Comparison of ENCODE assay signal across 25 cellular contexts in the genomic region with DNA sequence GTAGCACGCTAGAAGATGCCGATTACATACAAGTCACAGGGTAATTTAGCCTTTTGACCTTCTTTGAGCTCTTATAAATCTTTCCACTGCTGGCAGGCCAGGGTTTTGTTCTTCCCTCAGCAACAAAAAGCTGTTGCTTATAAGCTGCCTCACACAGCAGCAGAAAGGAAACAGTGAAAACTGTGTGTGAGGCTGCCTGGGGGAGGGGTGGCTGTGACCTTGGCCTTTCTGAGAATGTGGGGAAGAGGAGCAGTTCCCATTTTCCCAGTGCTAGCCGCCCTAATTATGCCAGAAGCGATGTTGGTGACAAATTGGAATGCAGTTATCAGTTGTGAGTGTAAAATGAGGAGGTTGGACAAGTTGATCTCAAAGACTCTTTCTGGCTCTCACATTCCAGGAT. TPM values are rescaled to one million over a fixed set of nuclear protein-coding genes. Genes with fewer than 3 reads are reported as not detected.
DNase-seq lines count a peak whose midpoint lies in the region; ATAC-seq and TF ChIP-seq lines count a peak whose summit lies in the region.
"Had no signal": no experiment of that assay in that cellular context is flagged by ENCODE, and none has a peak within 500 bp of the region (broad histone marks: within the 10 kb centered on the region; RNA-seq: fewer than 3 reads in every experiment).

No MANE protein-coding gene starts in this region.

- intact Hi-C loops in right lobe of liver (cut with DNase I) (no loop called here), left cardiac atrium (cut with DNase I) (no loop called here)

- WGBS in liver, result 25% methylated on average over 4 of the region's 4 CpGs
- WGBS in right lobe of liver (ENCODE audit: insufficient coverage, low coverage, low lambda C conversion rate, missing lambda C conversion rate), result 21% methylated on average over 4 of the region's 4 CpGs

- no peak overlapping the region for H3K27ac Mint-ChIP-seq in nephron progenitor cell
- H3K27ac Mint-ChIP-seq: activated CD4-positive, alpha-beta T cell treated with anti-CD3 and anti-CD28 coated beads for 36 hours; activated naive CD4-positive, alpha-beta T cell treated with anti-CD3 and anti-CD28 coated beads for 36 hours; activated T-cell treated with anti-CD3 and anti-CD28 coated beads, Interleukin-2, amount 50 U/mL, for 72 hours; natural killer cell had no signal

- H3K27me3 Mint-ChIP-seq in nephron progenitor cell (ENCODE audit: low read depth, poor library complexity), result peaks cover 7% of the 10 kb centered on the region
- H3K27me3 Mint-ChIP-seq: activated CD4-positive, alpha-beta T cell treated with anti-CD3 and anti-CD28 coated beads for 36 hours had no signal

- H3K36me3 Mint-ChIP-seq in nephron progenitor cell (ENCODE audit: low read depth), result no peaks in the 10 kb centered on the region
- H3K36me3 Mint-ChIP-seq: natural killer cell had no signal

- DNase-seq in right lobe of liver (no peak), left cardiac atrium (no peak), nephron progenitor cell (peak; percentile 51), NCI-H187 treated with DMSO at 0.1 percent for 48 hours (lab: John Stamatoyannopoulos, UW) (no peak), HT-29 (ENCODE audit: low spot score) (no peak)
- DNase-seq in activated CD4-positive, CD25-positive, alpha-beta regulatory T cell treated with anti-CD3 and anti-CD28 coated beads, Interleukin-2, amount 50 U/mL, for 72 hours, result no peak
- DNase-seq: activated CD4-positive, alpha-beta T cell treated with anti-CD3 and anti-CD28 coated beads for 36 hours; activated naive CD4-positive, alpha-beta T cell treated with anti-CD3 and anti-CD28 coated beads for 36 hours; activated T-cell treated with anti-CD3 and anti-CD28 coated beads, Interleukin-2, amount 50 U/mL, for 72 hours; aorta; BE2C; Caco-2; foreskin keratinocyte; Kasumi-1; natural killer cell; NCI-H1694 treated with DMSO at 0.1 percent for 48 hours; PC-3; small intestine; stimulated activated CD4-positive, alpha-beta T cell treated with anti-CD3 and anti-CD28 coated beads, Interleukin-2, amount 100 ng/mL, for 48 hours; stimulated activated naive CD4-positive, alpha-beta T cell treated with Interleukin-2 at 50 U/mL for 16 hours; T-helper 1 cell; trophoblast cell had no signal

- H3K9me3 ChIP-seq in liver (ENCODE audit: control insufficient read depth in 4 of 4, low read length in 3 of 4) (no peaks in the 10 kb centered on the region), right lobe of liver (no peaks in the 10 kb centered on the region)
- H3K9me3 ChIP-seq: BE2C, Caco-2, prostate gland had no signal

- H3K27me3 ChIP-seq in liver (ENCODE audit: control insufficient read depth in 4 of 4, insufficient read depth in 4 of 4, low read length in 3 of 4) (no peaks in the 10 kb centered on the region), right lobe of liver (no peaks in the 10 kb centered on the region)
- H3K27me3 ChIP-seq: BE2C, foreskin keratinocyte had no signal

- H3K4me3 Mint-ChIP-seq in nephron progenitor cell, result no peak overlapping the region
- H3K4me3 Mint-ChIP-seq: activated CD4-positive, alpha-beta T cell treated with anti-CD3 and anti-CD28 coated beads for 36 hours; activated naive CD4-positive, alpha-beta T cell treated with anti-CD3 and anti-CD28 coated beads for 36 hours; activated T-cell treated with anti-CD3 and anti-CD28 coated beads, Interleukin-2, amount 50 U/mL, for 72 hours; natural killer cell had no signal

- no peaks in the 10 kb centered on the region for H3K36me3 ChIP-seq in liver (ENCODE audit: control insufficient read depth in 4 of 4, insufficient read depth in 3 of 4, low read depth in 1 of 4, low read length in 3 of 4)
- no peaks in the 10 kb centered on the region for H3K36me3 ChIP-seq in right lobe of liver
- H3K36me3 ChIP-seq: BE2C, prostate gland had no signal

- ATAC-seq in right lobe of liver, result no peak
- ATAC-seq in left cardiac atrium, result peak; percentile 58 to 61
- no peak for ATAC-seq in GM21515 (IDR thresholded peaks at IDR 0.05; ENCODE audit: unreplicated experiment)
- ATAC-seq: activated CD4-positive, alpha-beta T cell treated with anti-CD3 and anti-CD28 coated beads for 36 hours; activated T-cell treated with anti-CD3 and anti-CD28 coated beads, Interleukin-2, amount 50 U/mL, for 72 hours; foreskin keratinocyte; natural killer cell; PC-3 had no signal

- H3K4me1 ChIP-seq in liver (ENCODE audit: control insufficient read depth in 4 of 4, insufficient read depth in 4 of 4, low read length in 3 of 4), result no peaks in the 10 kb centered on the region
- H3K4me1 ChIP-seq in right lobe of liver, result no peaks in the 10 kb centered on the region
- H3K4me1 ChIP-seq: BE2C, Caco-2, foreskin keratinocyte, prostate gland had no signal

- no peak for TF ChIP-seq CTCF in liver (IDR thresholded peaks at IDR 0.05; ENCODE audit: low read depth, low read length, missing input control)
- no peak for TF ChIP-seq CTCF in right lobe of liver (IDR thresholded peaks at IDR 0.05)
- TF ChIP-seq CTCF in nephron progenitor cell (IDR thresholded peaks at IDR 0.05), result no peak

- TF ChIP-seq POLR2A in right lobe of liver (IDR thresholded peaks at IDR 0.05), result no peak

- no peak for TF ChIP-seq RAD21 in liver (IDR thresholded peaks at IDR 0.05)

- peaks cover 51% of the 10 kb centered on the region for H3K9me3 Mint-ChIP-seq in nephron progenitor cell
- H3K9me3 Mint-ChIP-seq: activated naive CD4-positive, alpha-beta T cell treated with anti-CD3 and anti-CD28 coated beads for 36 hours; activated T-cell treated with anti-CD3 and anti-CD28 coated beads, Interleukin-2, amount 50 U/mL, for 72 hours had no signal

- H3K9ac ChIP-seq in liver (ENCODE audit: low read depth in 1 of 2, low read length in 2 of 2), result no peak overlapping the region

- H3K4me3 ChIP-seq in liver (ENCODE audit: low read depth in 1 of 3, low read length in 3 of 3), result no peak overlapping the region
- H3K4me3 ChIP-seq in right lobe of liver, result no peak overlapping the region
- H3K4me3 ChIP-seq: prostate gland had no signal

- peaks cover 17% of the 10 kb centered on the region for H3K4me1 Mint-ChIP-seq in nephron progenitor cell
- H3K4me1 Mint-ChIP-seq: activated CD4-positive, alpha-beta T cell treated with anti-CD3 and anti-CD28 coated beads for 36 hours; natural killer cell had no signal

- H3K27ac ChIP-seq in liver (ENCODE audit: low read depth in 1 of 2, low read length in 2 of 2) (no peak overlapping the region), right lobe of liver (no peak overlapping the region)
- H3K27ac ChIP-seq: foreskin keratinocyte, prostate gland had no signal

TF ChIP-seq in liver, 16 proteins besides CTCF, POLR2A, EP300 and RAD21:
- TF ChIP-seq, protein P1, sequence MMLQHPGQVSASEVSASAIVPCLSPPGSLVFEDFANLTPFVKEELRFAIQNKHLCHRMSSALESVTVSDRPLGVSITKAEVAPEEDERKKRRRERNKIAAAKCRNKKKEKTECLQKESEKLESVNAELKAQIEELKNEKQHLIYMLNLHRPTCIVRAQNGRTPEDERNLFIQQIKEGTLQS (IDR thresholded peaks at IDR 0.05), result no peak
- peak; percentile 9 for TF ChIP-seq NR2F2 (IDR thresholded peaks at IDR 0.05)
- TF ChIP-seq EGR1 (IDR thresholded peaks at IDR 0.05; ENCODE audit: low read depth in 2 of 2), result no peak

RNA-seq across cellular contexts. Expression of a gene that starts 25.6 kb away (rescaled TPM):
- total RNA-seq in liver (under 1 TPM in 1 of 2 donors, not detected in 1; 0.08 TPM), right lobe of liver (under 1 TPM in 5 of 6 experiments, not detected in 1; 0.04 to 0.23 (median 0.06) TPM), left cardiac atrium (under 1 TPM; 0.76 to 0.91 TPM)
- polyA plus RNA-seq in liver, result under 1 TPM in 1 of 2 donors, not detected in 1; 0.03 TPM
- not detected in 2 replicates for total RNA-seq in HT-29 (2014; rRNA removed; shearing (Covaris generic))
- total RNA-seq: activated CD4-positive, alpha-beta T cell treated with anti-CD3 and anti-CD28 coated beads for 36 hours; activated naive CD4-positive, alpha-beta T cell treated with anti-CD3 and anti-CD28 coated beads for 36 hours; activated T-cell treated with anti-CD3 and anti-CD28 coated beads, Interleukin-2, amount 50 U/mL, for 72 hours; Caco-2; foreskin keratinocyte; natural killer cell had no signal
- polyA plus RNA-seq: foreskin keratinocyte had no signal

Comparison
In these comparisons a context has a peak if more than half of its experiments do, and no peak if none do; other contexts are left out.
1. ATAC-seq: peak in left cardiac atrium (2 of 2); none in right lobe of liver (0 of 4) and GM21515 (single experiment).